ENCODE assay signal across 1 cellular context in genomic region chr16:88727871-88728270, GRCh38.
TF ChIP-seq lines count a peak whose summit lies in the region.

No MANE protein-coding gene starts in this region.

TF ChIP-seq in K562, 482 proteins besides CTCF, POLR2A, EP300 and RAD21:
- no peak for TF ChIP-seq STAT5A (IDR thresholded peaks at IDR 0.05; ENCODE audit: borderline replicate concordance, low read length)
- TF ChIP-seq ZNF316 (IDR thresholded peaks at IDR 0.05), result peak; percentile 35
- TF ChIP-seq RBM22 (IDR thresholded peaks at IDR 0.05; ENCODE audit: low read depth, low read length, poor library complexity, severe bottlenecking), result peak; percentile 39
- no peak for TF ChIP-seq TOE1 (IDR thresholded peaks at IDR 0.05; ENCODE audit: borderline replicate concordance)
- TF ChIP-seq TOE1 (CRISPR knock-in tag; IDR thresholded peaks at IDR 0.05; ENCODE audit: borderline replicate concordance, low read depth), result no peak
- no peak for TF ChIP-seq BACH1 (tag; IDR thresholded peaks at IDR 0.05)
- TF ChIP-seq, protein P1, sequence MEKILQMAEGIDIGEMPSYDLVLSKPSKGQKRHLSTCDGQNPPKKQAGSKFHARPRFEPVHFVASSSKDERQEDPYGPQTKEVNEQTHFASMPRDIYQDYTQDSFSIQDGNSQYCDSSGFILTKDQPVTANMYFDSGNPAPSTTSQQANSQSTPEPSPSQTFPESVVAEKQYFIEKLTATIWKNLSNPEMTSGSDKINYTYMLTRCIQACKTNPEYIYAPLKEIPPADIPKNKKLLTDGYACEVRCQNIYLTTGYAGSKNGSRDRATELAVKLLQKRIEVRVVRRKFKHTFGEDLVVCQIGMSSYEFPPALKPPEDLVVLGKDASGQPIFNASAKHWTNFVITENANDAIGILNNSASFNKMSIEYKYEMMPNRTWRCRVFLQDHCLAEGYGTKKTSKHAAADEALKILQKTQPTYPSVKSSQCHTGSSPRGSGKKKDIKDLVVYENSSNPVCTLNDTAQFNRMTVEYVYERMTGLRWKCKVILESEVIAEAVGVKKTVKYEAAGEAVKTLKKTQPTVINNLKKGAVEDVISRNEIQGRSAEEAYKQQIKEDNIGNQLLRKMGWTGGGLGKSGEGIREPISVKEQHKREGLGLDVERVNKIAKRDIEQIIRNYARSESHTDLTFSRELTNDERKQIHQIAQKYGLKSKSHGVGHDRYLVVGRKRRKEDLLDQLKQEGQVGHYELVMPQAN (IDR thresholded peaks at IDR 0.05; ENCODE audit: borderline replicate concordance), result no peak
- TF ChIP-seq XRCC5 (IDR thresholded peaks at IDR 0.05; ENCODE audit: low read depth, low read length), result no peak
